ENCODE assay signal across 18 cellular contexts in the genomic region with DNA sequence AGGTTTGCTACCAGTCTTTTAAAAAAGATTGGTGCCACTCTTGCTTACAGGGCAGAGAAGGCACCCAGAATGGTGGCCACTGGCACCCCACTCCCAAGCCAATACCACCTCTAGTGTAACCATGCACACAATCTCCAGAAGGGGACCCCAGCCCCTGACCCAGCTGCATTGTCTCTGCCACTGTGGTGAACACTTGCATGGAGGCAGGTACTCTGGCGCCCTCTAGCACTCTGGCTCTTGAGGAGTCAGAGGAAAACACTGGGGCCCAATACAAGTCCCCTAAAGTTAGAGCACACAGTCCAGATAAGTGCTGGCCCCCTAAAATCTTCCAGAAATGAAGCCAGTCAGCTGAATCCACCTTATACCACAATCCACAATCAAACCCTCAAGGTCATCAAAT. TPM values are rescaled to one million over a fixed set of nuclear protein-coding genes. Genes with fewer than 3 reads are reported as not detected.
DNase-seq lines count a peak whose midpoint lies in the region; ATAC-seq and TF ChIP-seq lines count a peak whose summit lies in the region.
"Had no signal": no experiment of that assay in that cellular context is flagged by ENCODE, and none has a peak within 500 bp of the region (broad histone marks: within the 10 kb centered on the region; RNA-seq: fewer than 3 reads in every experiment).

No MANE protein-coding gene starts in this region.

- no peak for TF ChIP-seq POLR2A in sigmoid colon (IDR thresholded peaks at IDR 0.05)

- TF ChIP-seq CTCF in sigmoid colon (IDR thresholded peaks at IDR 0.05) = no peak

- intact Hi-C loops in sigmoid colon (cut with DNase I) = no loop called here

- H3K27ac ChIP-seq in sigmoid colon = no peak overlapping the region
- H3K27ac ChIP-seq: HL-60, thoracic aorta had no signal

- H3K9me3 ChIP-seq in sigmoid colon = peaks cover 0 to 12% (median 6%) of the 10 kb centered on the region in 4 donors

- H3K27me3 ChIP-seq in H7 (ENCODE audit: control insufficient read depth, insufficient read depth, low read length) (no peaks in the 10 kb centered on the region), sigmoid colon (peaks cover 0 to 3% (median 0%) of the 10 kb centered on the region in 3 donors)

- DNase-seq in DMS 273 (lab: John Stamatoyannopoulos, UW; ENCODE audit: unreplicated experiment) (peak; percentile 9), DMS 273 treated with DMSO at 0.1 percent for 48 hours (lab: John Stamatoyannopoulos, UW) (no peak), H7 (peak; percentile 80), iPS DF 19.7 (ENCODE audit: low read depth, low spot score) (peak; percentile 67), NCI-H446 treated with DMSO at 0.1 percent for 48 hours (lab: John Stamatoyannopoulos, UW) (no peak), sigmoid colon (no peak)
- peak; percentile 12 for DNase-seq in activated CD4-positive, alpha-beta T cell treated with anti-CD3 and anti-CD28 coated beads for 48 hours
- DNase-seq: 8988T, anterior cingulate cortex, Calu3, NCI-H345, nephron progenitor cell, T1000 had no signal

- H3K4me3 ChIP-seq in H7 (ENCODE audit: insufficient read depth, low read depth, low read length) = no peak overlapping the region
- H3K4me3 ChIP-seq in sigmoid colon = no peak overlapping the region
- H3K4me3 ChIP-seq: thoracic aorta had no signal

- no peaks in the 10 kb centered on the region for H3K36me3 ChIP-seq in H7 (replicated peaks; ENCODE audit: control insufficient read depth, insufficient read depth, low read length)
- no peaks in the 10 kb centered on the region for H3K36me3 ChIP-seq in sigmoid colon
- H3K36me3 ChIP-seq: thoracic aorta had no signal

- H3K4me1 ChIP-seq in sigmoid colon = peaks cover 0 to 8% (median 0%) of the 10 kb centered on the region in 4 donors

- 17 to 32% methylated on average over 1 of the region's 1 CpG for WGBS in sigmoid colon, 2 donors

- no peak for TF ChIP-seq EP300 in sigmoid colon (IDR thresholded peaks at IDR 0.05)

- no peak for ATAC-seq in HG02852 (IDR thresholded peaks at IDR 0.05; ENCODE audit: unreplicated experiment)

RNA-seq across cellular contexts. Expression of a gene that starts 6.0 kb away (rescaled TPM):
- 0.17 and 0.33 TPM in 2 replicates for total RNA-seq in H7 (2014; rRNA removed; shearing (Covaris generic))
- total RNA-seq in sigmoid colon = under 1 TPM in 1 of 4 donors, not detected in 3; 0.27 TPM
- not detected for polyA plus RNA-seq in sigmoid colon
- total RNA-seq: Calu3, liver, MCF 10A, thoracic aorta had no signal
- polyA plus RNA-seq: liver had no signal

RNA-seq across cellular contexts. Expression of a gene that starts 24.9 kb away (rescaled TPM):
- total RNA-seq in H7 (2014; rRNA removed; shearing (Covaris generic)) = 0.14 and 1.1 TPM in 2 replicates
- total RNA-seq in sigmoid colon = not detected
- polyA plus RNA-seq in sigmoid colon = not detected
- total RNA-seq: Calu3, liver, MCF 10A, thoracic aorta had no signal
- polyA plus RNA-seq: liver had no signal

RNA-seq across cellular contexts. Expression of a gene that starts 57.0 kb away (rescaled TPM):
- 14.8 and 22.2 TPM in 2 replicates for total RNA-seq in H7 (2014; rRNA removed; shearing (Covaris generic))
- total RNA-seq in sigmoid colon = 1 to 10 TPM; 3.6 to 8.4 (median 6.1) TPM
- polyA plus RNA-seq in sigmoid colon = 1 to 10 TPM; 4.6 to 7.2 (median 5.4) TPM

Comparison
In these comparisons a context has a peak if more than half of its experiments do, and no peak if none do; other contexts are left out.
1. DNase-seq: peak in DMS 273 (single experiment), H7 (single experiment), activated CD4-positive, alpha-beta T cell treated with anti-CD3 and anti-CD28 coated beads for 48 hours (single experiment) and iPS DF 19.7 (single experiment); none in DMS 273 treated with DMSO at 0.1 percent for 48 hours (single experiment), NCI-H446 treated with DMSO at 0.1 percent for 48 hours (single experiment) and sigmoid colon (single experiment).